2 cellular contexts compared by ENCODE assay signal in the genomic region with DNA sequence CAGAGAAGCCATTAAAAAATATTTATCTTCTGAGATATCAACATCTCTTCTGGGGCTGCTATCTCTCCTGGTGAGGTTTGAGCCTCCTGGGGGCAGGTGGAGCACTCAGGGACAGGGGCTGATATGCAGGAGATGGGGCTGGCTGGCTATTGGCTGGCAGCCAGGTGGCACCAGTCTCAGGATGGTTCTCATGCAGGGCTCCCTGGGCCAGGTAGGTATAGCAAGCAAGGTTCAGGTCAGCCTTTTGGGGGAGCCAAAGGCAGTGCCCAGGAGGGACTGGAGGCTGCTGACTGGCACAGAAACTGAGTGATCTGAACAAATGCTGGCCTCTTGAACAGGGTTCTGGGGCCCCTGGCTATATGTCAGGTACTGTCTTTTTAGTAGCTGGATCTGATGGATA.
TF ChIP-seq lines count a peak whose summit lies in the region.

No MANE protein-coding gene starts in this region.

TF ChIP-seq in HCT116, 20 proteins besides CTCF, POLR2A, EP300 and RAD21:
- TF ChIP-seq EGR1 (IDR thresholded peaks at IDR 0.05; ENCODE audit: low read depth) (no peak), JUND (IDR thresholded peaks at IDR 0.05) (no peak), ZFX (IDR thresholded peaks at IDR 0.05) (no peak)

TF ChIP-seq in WTC11, 78 proteins besides CTCF, POLR2A, EP300 and RAD21:
- TF ChIP-seq ATF6 (CRISPR knock-in tag; IDR thresholded peaks at IDR 0.05) = no peak
- TF ChIP-seq NR2C2 (CRISPR knock-in tag; IDR thresholded peaks at IDR 0.05) = no peak
- no peak for TF ChIP-seq GRHL2 (CRISPR knock-in tag; IDR thresholded peaks at IDR 0.05; ENCODE audit: insufficient replicate concordance, severe bottlenecking)
- no peak for TF ChIP-seq CREM (CRISPR knock-in tag; IDR thresholded peaks at IDR 0.05)
- TF ChIP-seq HMGXB4 (CRISPR knock-in tag; IDR thresholded peaks at IDR 0.05) = no peak
- no peak for TF ChIP-seq NFE2L1 (CRISPR knock-in tag; IDR thresholded peaks at IDR 0.05)
- no peak for TF ChIP-seq SOX15 (CRISPR knock-in tag; IDR thresholded peaks at IDR 0.05)
- no peak for TF ChIP-seq HMGA2 (CRISPR knock-in tag; IDR thresholded peaks at IDR 0.05)
- no peak for TF ChIP-seq ETV6 (CRISPR knock-in tag; IDR thresholded peaks at IDR 0.05)
- TF ChIP-seq ZNF423 (CRISPR knock-in tag; IDR thresholded peaks at IDR 0.05) = no peak
- TF ChIP-seq NFATC4 (CRISPR knock-in tag; IDR thresholded peaks at IDR 0.05) = no peak
- TF ChIP-seq ZNF263 (CRISPR knock-in tag; IDR thresholded peaks at IDR 0.05; ENCODE audit: low read depth) = no peak
- no peak for TF ChIP-seq RELA (CRISPR knock-in tag; IDR thresholded peaks at IDR 0.05; ENCODE audit: borderline replicate concordance)
- TF ChIP-seq RORB (CRISPR knock-in tag; IDR thresholded peaks at IDR 0.05) = no peak
- no peak for TF ChIP-seq ZNF232 (CRISPR knock-in tag; IDR thresholded peaks at IDR 0.05)
- TF ChIP-seq FOXP1 (CRISPR knock-in tag; IDR thresholded peaks at IDR 0.05; ENCODE audit: borderline replicate concordance) = no peak
TF ChIP-seq in WTC11: peak in this region for 0.
